In genomic region chr19:55599468-55600335, GRCh38 we compare ENCODE assay signal across 8 cellular contexts.
DNase-seq lines count a peak whose midpoint lies in the region; ATAC-seq lines count a peak whose summit lies in the region.

TSS of gene FIZ1 (minus strand) at chr19:55599517. CDS start at chr19:55597865, 1,652 bp downstream.
A gene with protein sequence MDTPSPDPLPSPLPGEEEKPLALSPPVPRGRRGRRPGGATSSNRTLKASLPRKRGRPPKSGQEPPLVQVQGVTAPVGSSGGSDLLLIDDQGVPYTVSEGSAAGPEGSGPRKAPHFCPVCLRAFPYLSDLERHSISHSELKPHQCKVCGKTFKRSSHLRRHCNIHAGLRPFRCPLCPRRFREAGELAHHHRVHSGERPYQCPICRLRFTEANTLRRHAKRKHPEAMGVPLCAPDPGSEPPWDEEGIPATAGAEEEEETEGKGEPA (plus strand): TSS chr19:55600288. CDS start chr19:55602113, 1,825 bp downstream.

- H3K27ac ChIP-seq in caudate nucleus (ENCODE audit: low read depth, low read length), result peak within 1 kb of the TSS; percentile 100

- peak; percentile 93 for DNase-seq in AG08396 (ENCODE audit: low spot score)
- DNase-seq in NCI-H446 (lab: John Stamatoyannopoulos, UW), result peak; percentile 99
- DNase-seq in activated CD4-positive, CD25-positive, alpha-beta regulatory T cell (lab: John Stamatoyannopoulos, UW), result peak; percentile 89 to 92 (median 90)
- DNase-seq in caudate nucleus (lab: John Stamatoyannopoulos, UW), result peak; percentile 83 to 99 (median 97)
- DNase-seq in islet precursor cell, result peak; percentile 99
- DNase-seq in stimulated activated CD4-positive, alpha-beta T cell treated with anti-CD3 and anti-CD28 coated beads, Interleukin-12 subunit alpha, Interleukin-12 subunit beta, amount 100 ng/mL, for 4 hours, result peak; percentile 95

- peak; percentile 53 for ATAC-seq in GM19023 (IDR thresholded peaks at IDR 0.05; ENCODE audit: unreplicated experiment)
- ATAC-seq in HG03280 (IDR thresholded peaks at IDR 0.05; ENCODE audit: unreplicated experiment), result peak; percentile 52

Comparison
In these comparisons a context has a peak if more than half of its experiments do, and no peak if none do; other contexts are left out.
1. Peak in every context shown above with its lines: DNase-seq, ATAC-seq and H3K27ac ChIP-seq.